In genomic region chr11:129056916-129057315, GRCh38 we compare ENCODE assay signal across 28 cellular contexts.
"Had no signal": no experiment of that assay in that cellular context is flagged by ENCODE, and none has a peak within 500 bp of the region (broad histone marks: within the 10 kb centered on the region; RNA-seq: fewer than 3 reads in every experiment).

No MANE protein-coding gene starts in this region.

- H3K9me3 Mint-ChIP-seq: activated CD4-positive, alpha-beta memory T cell treated with anti-CD3 and anti-CD28 coated beads, Interleukin-2, amount 10 ng/mL, durations not matched to agents 7 days and 5 days; activated CD4-positive, alpha-beta T cell treated with anti-CD3 and anti-CD28 coated beads, Interleukin-2, amount 10 ng/mL, durations not matched to agents 7 days and 5 days; activated T-cell treated with anti-CD3 and anti-CD28 coated beads, Interleukin-2, amount 50 U/mL, for 24 hours; activated T-cell treated with anti-CD3 and anti-CD28 coated beads, Interleukin-2, amount 50 U/mL, for 72 hours; effector memory CD8-positive, alpha-beta T cell; WTC11 had no signal

- H3K4me1 ChIP-seq: esophagus squamous epithelium, gastroesophageal sphincter had no signal

- H3K27me3 Mint-ChIP-seq: activated CD4-positive, alpha-beta T cell treated with anti-CD3 and anti-CD28 coated beads, Interleukin-2, amount 10 ng/mL, durations not matched to agents 7 days and 5 days; activated naive CD8-positive, alpha-beta T cell; activated T-cell treated with anti-CD3 and anti-CD28 coated beads, Interleukin-2, amount 50 U/mL, for 24 hours had no signal

- H3K27ac ChIP-seq: brain microvascular endothelial cell, epithelial cell of prostate, esophagus squamous epithelium, gastroesophageal sphincter had no signal

- ATAC-seq: activated T-cell treated with anti-CD3 and anti-CD28 coated beads, Interleukin-2, amount 50 U/mL, for 72 hours; effector memory CD8-positive, alpha-beta T cell; gastroesophageal sphincter; WTC11 had no signal

- H3K9me3 ChIP-seq: esophagus squamous epithelium, gastroesophageal sphincter had no signal

- H3K27ac Mint-ChIP-seq: activated CD4-positive, alpha-beta memory T cell treated with anti-CD3 and anti-CD28 coated beads, Interleukin-2, amount 10 ng/mL, durations not matched to agents 7 days and 5 days; activated CD4-positive, alpha-beta T cell treated with anti-CD3 and anti-CD28 coated beads, Interleukin-2, amount 10 ng/mL, durations not matched to agents 7 days and 5 days; activated naive CD8-positive, alpha-beta T cell; activated T-cell treated with anti-CD3 and anti-CD28 coated beads, Interleukin-2, amount 50 U/mL, for 24 hours; activated T-cell treated with anti-CD3 and anti-CD28 coated beads, Interleukin-2, amount 50 U/mL, for 72 hours; effector memory CD8-positive, alpha-beta T cell; WTC11 had no signal

- H3K36me3 ChIP-seq: brain microvascular endothelial cell had no signal

- H3K4me1 Mint-ChIP-seq: activated CD4-positive, alpha-beta memory T cell treated with anti-CD3 and anti-CD28 coated beads, Interleukin-2, amount 10 ng/mL, durations not matched to agents 7 days and 5 days; activated CD4-positive, alpha-beta T cell treated with anti-CD3 and anti-CD28 coated beads, Interleukin-2, amount 10 ng/mL, durations not matched to agents 7 days and 5 days; WTC11 had no signal

- DNase-seq: activated CD4-positive, alpha-beta memory T cell treated with anti-CD3 and anti-CD28 coated beads, Interleukin-2, amount 10 ng/mL, durations not matched to agents 7 days and 5 days; activated CD4-positive, alpha-beta T cell treated with anti-CD3 and anti-CD28 coated beads for 1 hour; activated CD4-positive, alpha-beta T cell treated with anti-CD3 and anti-CD28 coated beads for 4 hours; activated CD4-positive, alpha-beta T cell treated with anti-CD3 and anti-CD28 coated beads, Interleukin-2, amount 10 ng/mL, durations not matched to agents 7 days and 5 days; activated CD4-positive, alpha-beta T cell treated with anti-CD3 and anti-CD28 coated beads, Interleukin-2, amount 50 U/mL, for 4 hours; activated CD8-positive, alpha-beta memory T cell treated with anti-CD3 and anti-CD28 coated beads, Interleukin-2, amount 50 U/mL, for 48 hours; activated effector memory CD4-positive, alpha-beta T cell treated with Interleukin-2 at 50 U/mL for 16 hours; activated gamma-delta T cell treated with Interleukin-2 at 50 U/mL for 16 hours; activated naive CD4-positive, alpha-beta T cell treated with anti-CD3 and anti-CD28 coated beads, Interleukin-2, amount 50 U/mL, for 16 hours; activated naive CD4-positive, alpha-beta T cell treated with Interleukin-2 at 50 U/mL for 16 hours; activated T-cell treated with anti-CD3 and anti-CD28 coated beads for 4 hours; activated T-cell treated with anti-CD3 and anti-CD28 coated beads, Interleukin-2, amount 50 U/mL, for 24 hours; activated T-cell treated with anti-CD3 and anti-CD28 coated beads, Interleukin-2, amount 50 U/mL, for 72 hours; amniotic stem cell; anterior cingulate cortex; brain microvascular endothelial cell; caudate nucleus; cortex of kidney; dermis blood vessel endothelial cell; effector CD4-positive, alpha-beta T cell; effector memory CD8-positive, alpha-beta T cell; esophagus squamous epithelium; foreskin melanocyte; T-helper 2 cell had no signal

- H3K27me3 ChIP-seq: brain microvascular endothelial cell, esophagus squamous epithelium, gastroesophageal sphincter had no signal

- H3K4me3 Mint-ChIP-seq: activated CD4-positive, alpha-beta memory T cell treated with anti-CD3 and anti-CD28 coated beads, Interleukin-2, amount 10 ng/mL, durations not matched to agents 7 days and 5 days; activated CD4-positive, alpha-beta T cell treated with anti-CD3 and anti-CD28 coated beads, Interleukin-2, amount 10 ng/mL, durations not matched to agents 7 days and 5 days; activated naive CD8-positive, alpha-beta T cell; activated T-cell treated with anti-CD3 and anti-CD28 coated beads, Interleukin-2, amount 50 U/mL, for 24 hours; activated T-cell treated with anti-CD3 and anti-CD28 coated beads, Interleukin-2, amount 50 U/mL, for 72 hours; effector memory CD8-positive, alpha-beta T cell; WTC11 had no signal

- H3K4me3 ChIP-seq: esophagus squamous epithelium, gastroesophageal sphincter had no signal
